In genomic region chr22:32410459-32410858, GRCh38 we compare ENCODE assay signal across 10 cellular contexts. TPM values are rescaled to one million over a fixed set of nuclear protein-coding genes. Genes with fewer than 3 reads are reported as not detected.
DNase-seq lines count a peak whose midpoint lies in the region; ATAC-seq and TF ChIP-seq lines count a peak whose summit lies in the region.
"Had no signal": no experiment of that assay in that cellular context is flagged by ENCODE, and none has a peak within 500 bp of the region (broad histone marks: within the 10 kb centered on the region; RNA-seq: fewer than 3 reads in every experiment).

No MANE protein-coding gene starts in this region.

- no peaks in the 10 kb centered on the region for H3K27me3 ChIP-seq in left ventricle myocardium inferior (ENCODE audit: low read depth)
- no peaks in the 10 kb centered on the region for H3K27me3 ChIP-seq in right lobe of liver
- H3K27me3 ChIP-seq in upper lobe of right lung = no peaks in the 10 kb centered on the region
- H3K27me3 ChIP-seq in SJCRH30 = no peaks in the 10 kb centered on the region

- TF ChIP-seq POLR2A in right lobe of liver (IDR thresholded peaks at IDR 0.05) = no peak
- TF ChIP-seq POLR2A in erythroblast (IDR thresholded peaks at IDR 0.05; ENCODE audit: low read length) = no peak

- intact Hi-C loops in left ventricle myocardium inferior (cut with micrococcal nuclease) (no loop called here), cardiac septum (cut with DNase I) (loop anchor here (5.0 kb wide), 1 partner anchor 658 kb away; the partner anchor contains the start of genes DEPDC5 and PRR14L), right lobe of liver (cut with DNase I) (no loop called here), upper lobe of right lung (cut with DNase I) (no loop called here)

- H3K9me3 ChIP-seq in left ventricle myocardium inferior (replicated peaks) = no peaks in the 10 kb centered on the region
- no peaks in the 10 kb centered on the region for H3K9me3 ChIP-seq in right lobe of liver
- H3K9me3 ChIP-seq in upper lobe of right lung = no peaks in the 10 kb centered on the region
- H3K9me3 ChIP-seq in SJCRH30 (replicated peaks) = no peaks in the 10 kb centered on the region

- no peak for TF ChIP-seq CTCF in left ventricle myocardium inferior (IDR thresholded peaks at IDR 0.05; ENCODE audit: borderline replicate concordance)
- TF ChIP-seq CTCF in astrocyte of the cerebellum (IDR thresholded peaks at IDR 0.05; ENCODE audit: low read depth, low read length, missing control alignments) = no peak
- TF ChIP-seq CTCF in right lobe of liver (IDR thresholded peaks at IDR 0.05) = no peak
- TF ChIP-seq CTCF in upper lobe of right lung (IDR thresholded peaks at IDR 0.05) = no peak

- no peak for DNase-seq in left ventricle myocardium inferior
- no peak for DNase-seq in cardiac septum (ENCODE audit: low spot score)
- DNase-seq in astrocyte of the cerebellum (ENCODE audit: low read depth) = no peak
- DNase-seq in right lobe of liver = no peak
- DNase-seq in upper lobe of right lung = no peak
- no peak for DNase-seq in SJCRH30
- DNase-seq in HUDEP-2 (lab: John Stamatoyannopoulos, UW; ENCODE audit: unreplicated experiment in 76 of 76) = no peak
- DNase-seq in erythroblast (lab: John Stamatoyannopoulos, UW) = no peak
- DNase-seq: kidney glomerular epithelial cell, NCI-H1417 treated with DMSO at 0.1 percent for 48 hours had no signal

- WGBS in right lobe of liver (ENCODE audit: insufficient coverage, low coverage, low lambda C conversion rate, missing lambda C conversion rate) = 84% methylated on average over 3 of the region's 4 CpGs

- H3K27ac ChIP-seq in left ventricle myocardium inferior (replicated peaks) = no peak overlapping the region
- H3K27ac ChIP-seq in right lobe of liver = no peak overlapping the region
- H3K27ac ChIP-seq in upper lobe of right lung = no peak overlapping the region
- no peak overlapping the region for H3K27ac ChIP-seq in SJCRH30

- H3K4me1 ChIP-seq in left ventricle myocardium inferior (peaks cover 46% of the 10 kb centered on the region), right lobe of liver (peaks cover 0 to 26% (median 8%) of the 10 kb centered on the region in 4 donors), upper lobe of right lung (peaks cover 21% of the 10 kb centered on the region), SJCRH30 (peaks cover 5% of the 10 kb centered on the region)

- ATAC-seq in right lobe of liver = peak in 1 of 4 donors; percentile 4
- no peak for ATAC-seq in upper lobe of right lung

- in situ Hi-C loops in astrocyte of the cerebellum (cut with HindIII; ENCODE audit: low sequenced_read_pairs) = no loop called here

- H3K36me3 ChIP-seq in left ventricle myocardium inferior = peaks cover 31% of the 10 kb centered on the region
- H3K36me3 ChIP-seq in right lobe of liver = peaks cover 0 to 27% (median 10%) of the 10 kb centered on the region in 4 donors
- peaks cover 34% of the 10 kb centered on the region for H3K36me3 ChIP-seq in upper lobe of right lung
- peaks cover 23% of the 10 kb centered on the region for H3K36me3 ChIP-seq in SJCRH30

- H3K4me3 ChIP-seq in left ventricle myocardium inferior = peak overlapping the region; percentile 98
- H3K4me3 ChIP-seq in astrocyte of the cerebellum (ENCODE audit: low read depth, low read length) = peak overlapping the region; percentile 80
- H3K4me3 ChIP-seq in right lobe of liver = peak overlapping the region; percentile 67 to 96 (median 91)
- H3K4me3 ChIP-seq in upper lobe of right lung = peak overlapping the region; percentile 88
- H3K4me3 ChIP-seq in SJCRH30 = no peak overlapping the region

RNA-seq across cellular contexts. Expression of gene RTCB, which starts 1.6 kb away (rescaled TPM):
- total RNA-seq in left ventricle myocardium inferior (44.5 TPM), cardiac septum (42.0 TPM), right lobe of liver (10 to 100 TPM; 37.8 to 58.1 (median 48.2) TPM), upper lobe of right lung (61.1 TPM)
- 91.8 and 93.9 TPM in 2 replicates for total RNA-seq in SJCRH30 (2014; rRNA removed; shearing (Covaris generic))

RNA-seq across cellular contexts. Expression of gene RFPL3, which starts 52.8 kb away (rescaled TPM):
- total RNA-seq in left ventricle myocardium inferior (not detected), cardiac septum (not detected), right lobe of liver (not detected), upper lobe of right lung (not detected)
- total RNA-seq in SJCRH30 (2014; rRNA removed; shearing (Covaris generic)) = not detected in 2 replicates

RNA-seq across cellular contexts. Expression of gene BPIFC, which starts 53.8 kb away (rescaled TPM):
- total RNA-seq in left ventricle myocardium inferior (not detected), cardiac septum (not detected), right lobe of liver (not detected), upper lobe of right lung (not detected)
- not detected in 2 replicates for total RNA-seq in SJCRH30 (2014; rRNA removed; shearing (Covaris generic))
